8 cellular contexts compared by ENCODE assay signal in the genomic region with DNA sequence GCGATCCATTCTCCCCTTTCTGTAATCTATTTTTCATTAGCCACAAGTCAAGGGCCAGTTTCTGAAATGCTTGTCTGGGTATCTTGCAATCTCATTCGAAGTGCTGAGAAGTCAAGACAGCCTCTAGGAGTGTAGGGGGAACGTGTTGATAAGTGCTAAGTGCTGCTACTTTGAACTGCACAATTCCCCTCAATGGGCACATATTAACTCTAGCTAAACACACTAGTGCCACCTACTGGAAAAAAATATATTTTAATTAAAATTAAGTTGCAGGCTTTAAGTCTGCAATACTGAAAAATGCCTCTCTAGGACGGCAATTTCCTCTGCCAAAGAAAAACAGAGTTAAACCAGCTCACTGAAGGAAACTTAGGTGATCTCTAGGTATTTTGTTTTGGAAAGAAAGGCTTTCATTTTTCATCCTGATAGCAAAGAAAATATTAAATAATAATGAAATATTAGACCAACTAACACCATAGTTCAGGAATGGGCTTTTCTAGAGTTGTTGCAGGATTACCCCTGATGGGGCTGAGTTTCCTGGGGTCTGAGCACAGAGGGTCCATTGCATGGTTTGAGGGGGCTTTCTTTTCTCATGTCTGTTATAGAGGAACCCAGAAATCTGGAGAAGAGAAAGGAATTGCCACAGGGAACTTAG.
A peak's percentile ranks its signal among the peaks of the same experiment; 100 is the strongest.
DNase-seq lines count a peak whose midpoint lies in the region; ATAC-seq, FAIRE-seq and TF ChIP-seq lines count a peak whose summit lies in the region.

No MANE protein-coding gene starts in this region.

- peak; percentile 81 for FAIRE-seq in GM12878 (lab: Jason Lieb, UNC)

- TF ChIP-seq RAD21 in GM12878 (IDR thresholded peaks at IDR 0.05; ENCODE audit: insufficient read depth, low read depth, low read length) = peak; percentile 79

- CTCF ChIA-PET in GM12878 (lab: Yijun Ruan, JAX) = interaction anchor here (0.6 to 9.6 kb wide), 16 partner anchors 9 to 563 kb away, joined by 3 to 149 read pairs (median 4); no protein-coding TSS in a partner anchor

- H3K79me2 ChIP-seq in GM12878 (ENCODE audit: control insufficient read depth, insufficient read depth, low read length) = no peaks in the 10 kb centered on the region

- no peaks in the 10 kb centered on the region for H3K36me3 Mint-ChIP-seq in stimulated activated naive B cell treated with anti-CD40 and anti-IgM and Interleukin-4, amounts not matched to agents 10 μg/mL and 1 μg/mL and 100 μg/mL, for 72 hours

- peak; percentile 22 to 62 (median 43); a peak in 5 of 6 replicates for TF ChIP-seq CTCF in GM12878 (IDR thresholded peaks at IDR 0.05 in 2 of 3, conservative IDR thresholded peaks at IDR 0.05 in 1 of 3; ENCODE audit: control insufficient read depth in 2 of 3, extremely low read depth in 1 of 3, insufficient read depth in 1 of 3, low read depth in 3 of 3, low read length in 3 of 3)

- H3K4me1 ChIP-seq in GM12878 (ENCODE audit: control insufficient read depth, insufficient read depth, low read length) (no peaks in the 10 kb centered on the region), iPS-15b (ENCODE audit: control insufficient read depth, insufficient read depth, low read length) (peaks cover 11% of the 10 kb centered on the region)

- POLR2A ChIA-PET in GM12878 (lab: Charles Lee) = no interaction called here

- no peaks in the 10 kb centered on the region for H3K9me3 Mint-ChIP-seq in stimulated activated naive B cell treated with anti-CD40 and anti-IgM and Interleukin-4, amounts not matched to agents 10 μg/mL and 1 μg/mL and 100 μg/mL, for 72 hours

- ATAC-seq in GM18502 (IDR thresholded peaks at IDR 0.05; ENCODE audit: poor library complexity, unreplicated experiment) (peak; percentile 80), HG03432 (IDR thresholded peaks at IDR 0.05; ENCODE audit: unreplicated experiment) (peak; percentile 73), GM12878 (peak; percentile 91), HG02973 (IDR thresholded peaks at IDR 0.05; ENCODE audit: unreplicated experiment) (no peak)
- ATAC-seq in stimulated activated naive B cell treated with anti-CD40 and anti-IgM and Interleukin-4, amounts not matched to agents 10 μg/mL and 1 μg/mL and 100 μg/mL, for 72 hours (replicated peaks) = peak; percentile 87 to 88

- no TSS peak for BruUV-seq in GM12878 (replicated peaks; lab: Mats Ljungman, UMichigan)

- no peak overlapping the region for H3K4me2 ChIP-seq in GM12878 (ENCODE audit: control insufficient read depth, insufficient read depth)

- peaks cover 5 to 10% of the 10 kb centered on the region in 2 donors for H3K27me3 Mint-ChIP-seq in stimulated activated naive B cell treated with anti-CD40 and anti-IgM and Interleukin-4, amounts not matched to agents 10 μg/mL and 1 μg/mL and 100 μg/mL, for 72 hours

- no peak overlapping the region for H2AFZ ChIP-seq in GM12878 (ENCODE audit: control insufficient read depth, low read depth, low read length)

- H3K4me3 ChIP-seq in GM12878 (no peak overlapping the region), iPS-15b (ENCODE audit: low read depth, low read length) (no peak overlapping the region)

- no peak for TF ChIP-seq POLR2A in GM12878 (IDR thresholded peaks at IDR 0.05; ENCODE audit: low read depth, low read length)

- no peak for TF ChIP-seq EP300 in GM12878 (IDR thresholded peaks at IDR 0.05; ENCODE audit: borderline replicate concordance in 1 of 2, control insufficient read depth in 1 of 2, low read depth in 2 of 2, low read length in 2 of 2)

- in situ Hi-C loops in GM12878 (cut with MboI) = loop anchor here (5.0 kb wide), 2 partner anchors 409 to 539 kb away; no protein-coding TSS in a partner anchor

- SMC1A ChIA-PET in GM12878 (lab: Charles Lee; ENCODE audit: uncharacterized antibody, unreplicated experiment) = interaction anchor here (0.6 to 3.1 kb wide), 7 partner anchors 13 to 562 kb away, joined by 3 to 14 read pairs (median 7); no protein-coding TSS in a partner anchor

- intact Hi-C loops in GM12878 (cut with micrococcal nuclease; ENCODE audit: unreplicated experiment) = loop anchor here (1.0 to 10.0 kb wide), 4 partner anchors 311 to 562 kb away; a partner anchor contains a TSS

- 24% methylated on average over 4 of the region's 4 CpGs for WGBS in GM12878 (ENCODE audit: insufficient coverage, insufficient replicate concordance, low lambda C conversion rate, missing lambda C conversion rate)

- RAD21 ChIA-PET in GM12878 (lab: Charles Lee; ENCODE audit: unreplicated experiment) = interaction anchor here (1.0 to 4.2 kb wide), 5 partner anchors 409 to 562 kb away, joined by 3 to 23 read pairs (median 13); no protein-coding TSS in a partner anchor

- DNase-seq in AML-193 (lab: John Stamatoyannopoulos, UW) (peak; percentile 67 to 82), NCI-H748 (lab: John Stamatoyannopoulos, UW; ENCODE audit: unreplicated experiment) (peak; percentile 73), GM12878 (ENCODE audit: low read depth, low spot score) (no peak)
- no peak for DNase-seq in stimulated activated naive B cell treated with anti-CD40 and anti-IgM and Interleukin-4, amounts not matched to agents 10 μg/mL and 1 μg/mL and 100 μg/mL, for 72 hours

- H3K27ac Mint-ChIP-seq in stimulated activated naive B cell treated with anti-CD40 and anti-IgM and Interleukin-4, amounts not matched to agents 10 μg/mL and 1 μg/mL and 100 μg/mL, for 72 hours = no peak overlapping the region

- H3K4me1 Mint-ChIP-seq in stimulated activated naive B cell treated with anti-CD40 and anti-IgM and Interleukin-4, amounts not matched to agents 10 μg/mL and 1 μg/mL and 100 μg/mL, for 72 hours = no peaks in the 10 kb centered on the region

- H3K27ac ChIP-seq in GM12878 (ENCODE audit: control insufficient read depth, insufficient read depth) = no peak overlapping the region

- H3K36me3 ChIP-seq in GM12878 (ENCODE audit: control insufficient read depth in 2 of 2, insufficient read depth in 2 of 2, low read length in 1 of 2) (no peaks in the 10 kb centered on the region), iPS-15b (ENCODE audit: control insufficient read depth, insufficient read depth, low read length) (no peaks in the 10 kb centered on the region)

- H3K27me3 ChIP-seq in GM12878 (replicated peaks in 1 of 2; ENCODE audit: control insufficient read depth in 2 of 2, insufficient read depth in 2 of 2, low read length in 1 of 2) = no peaks in the 10 kb centered on the region
- no peaks in the 10 kb centered on the region for H3K27me3 ChIP-seq in iPS-15b (ENCODE audit: control insufficient read depth, insufficient read depth, low read length)

- no peak overlapping the region for H3K4me3 Mint-ChIP-seq in stimulated activated naive B cell treated with anti-CD40 and anti-IgM and Interleukin-4, amounts not matched to agents 10 μg/mL and 1 μg/mL and 100 μg/mL, for 72 hours

- H3K9me3 ChIP-seq in GM12878 (replicated peaks; ENCODE audit: control insufficient read depth, insufficient read depth, low read length) (no peaks in the 10 kb centered on the region), iPS-15b (ENCODE audit: control insufficient read depth, insufficient read depth, low read length) (no peaks in the 10 kb centered on the region)

- H3K9ac ChIP-seq in GM12878 (ENCODE audit: control insufficient read depth, insufficient read depth, low read length) (no peak overlapping the region), iPS-15b (ENCODE audit: low read depth, low read length) (peak overlapping the region; percentile 32)

- no peaks in the 10 kb centered on the region for H4K20me1 ChIP-seq in GM12878 (ENCODE audit: control insufficient read depth, insufficient read depth)

TF ChIP-seq in GM12878, 131 proteins besides CTCF, POLR2A, EP300 and RAD21:
- TF ChIP-seq SMC3 (IDR thresholded peaks at IDR 0.05; ENCODE audit: borderline replicate concordance, low read length) (peak; percentile 75), IKZF2 (IDR thresholded peaks at IDR 0.05) (no peak), DPF2 (IDR thresholded peaks at IDR 0.05) (no peak), TCF3 (IDR thresholded peaks at IDR 0.05; ENCODE audit: borderline replicate concordance, insufficient read depth, low read depth, low read length) (no peak)

Comparison
In these comparisons a context has a peak if more than half of its experiments do, and no peak if none do; other contexts are left out.
1. DNase-seq: peak in AML-193 (2 of 2) and NCI-H748 (single experiment); none in GM12878 (single experiment) and stimulated activated naive B cell treated with anti-CD40 and anti-IgM and Interleukin-4, amounts not matched to agents 10 μg/mL and 1 μg/mL and 100 μg/mL, for 72 hours (single experiment).